Comparison of ENCODE assay signal across 8 cellular contexts in genomic region chr1:87024936-87025537, GRCh38.
DNase-seq lines count a peak whose midpoint lies in the region; ATAC-seq, FAIRE-seq and TF ChIP-seq lines count a peak whose summit lies in the region.

No MANE protein-coding gene starts in this region.

- H3K9ac ChIP-seq in adipocyte (ENCODE audit: low read length) = no peak overlapping the region
- no peak overlapping the region for H3K9ac ChIP-seq in kidney (ENCODE audit: low read length in 2 of 2)

- TF ChIP-seq CTCF in AG04450 (IDR thresholded peaks at IDR 0.05; ENCODE audit: low read depth, low read length) (peak; percentile 59), kidney (IDR thresholded peaks at IDR 0.05; ENCODE audit: borderline replicate concordance, extremely low read depth, insufficient read depth) (peak; percentile 44)

- no peaks in the 10 kb centered on the region for H3K9me3 ChIP-seq in AG04450 (ENCODE audit: control insufficient read depth, insufficient read depth, low read length)
- no peaks in the 10 kb centered on the region for H3K9me3 ChIP-seq in adipocyte (ENCODE audit: control insufficient read depth, low read length)
- H3K9me3 ChIP-seq in kidney (ENCODE audit: control insufficient read depth in 1 of 2, low read length in 2 of 2) = no peaks in the 10 kb centered on the region
- H3K9me3 ChIP-seq in MG63 = no peaks in the 10 kb centered on the region

- TF ChIP-seq POLR2A in GM12891 (IDR thresholded peaks at IDR 0.05; ENCODE audit: low read depth, low read length) = no peak

- intact Hi-C loops in kidney (cut with DNase I) = no loop called here

- DNase-seq in AG04450 (ENCODE audit: low read depth, low spot score) (no peak), GM12891 (ENCODE audit: insufficient read length, low spot score) (no peak), NCI-H1694 treated with DMSO at 0.1 percent for 48 hours (lab: John Stamatoyannopoulos, UW) (peak; percentile 59), adipocyte (ENCODE audit: low read depth) (peak; percentile 59), kidney (no peak), ureter (ENCODE audit: low spot score) (no peak), MG63 (no peak)

- H3K4me1 ChIP-seq in adipocyte (ENCODE audit: control insufficient read depth, insufficient read depth, low read length) (peaks cover 8% of the 10 kb centered on the region), kidney (ENCODE audit: control insufficient read depth in 1 of 2, insufficient read depth in 1 of 2, low read depth in 1 of 2, low read length in 2 of 2) (no peaks in the 10 kb centered on the region)

- H3K27me3 ChIP-seq in AG04450 (ENCODE audit: control insufficient read depth, insufficient read depth, low read length) (no peaks in the 10 kb centered on the region), adipocyte (replicated peaks; ENCODE audit: control insufficient read depth, insufficient read depth, low read length) (no peaks in the 10 kb centered on the region), MG63 (no peaks in the 10 kb centered on the region)

- H3K4me3 ChIP-seq in AG04450 (ENCODE audit: low read depth, low read length) = no peak overlapping the region
- H3K4me3 ChIP-seq in adipocyte (ENCODE audit: low read length) = no peak overlapping the region
- H3K4me3 ChIP-seq in kidney (ENCODE audit: low read length in 2 of 2) = no peak overlapping the region
- H3K4me3 ChIP-seq in MG63 = no peak overlapping the region

- FAIRE-seq in GM12891 (lab: Jason Lieb, UNC) (peak; percentile 75), kidney (lab: Jason Lieb, UNC) (no peak)

- no peak overlapping the region for H3K27ac ChIP-seq in AG04450 (ENCODE audit: low read depth, low read length)
- H3K27ac ChIP-seq in kidney (ENCODE audit: low read depth in 2 of 2, low read length in 2 of 2) = no peak overlapping the region

- peak; percentile 86 for ATAC-seq in HG02870 (IDR thresholded peaks at IDR 0.05; ENCODE audit: unreplicated experiment)

- no peaks in the 10 kb centered on the region for H3K36me3 ChIP-seq in adipocyte (ENCODE audit: control insufficient read depth, insufficient read depth, low read length, severe bottlenecking)
- no peaks in the 10 kb centered on the region for H3K36me3 ChIP-seq in kidney (ENCODE audit: control insufficient read depth in 1 of 2, insufficient read depth in 2 of 2, low read length in 2 of 2)
- no peaks in the 10 kb centered on the region for H3K36me3 ChIP-seq in MG63

- CTCF ChIA-PET in AG04450 (lab: Charles Lee) = interaction anchor here (0.8 to 1.4 kb wide), 3 partner anchors 9 to 321 kb away, joined by 3 to 6 read pairs (median 5); partner anchors contain the start of gene SH3GLB1

- POLR2A ChIA-PET in AG04450 (lab: Yijun Ruan, JAX) = no interaction called here

TF ChIP-seq in GM12891, 5 proteins besides CTCF, POLR2A, EP300 and RAD21:
- TF ChIP-seq SPI1 (IDR thresholded peaks at IDR 0.05; ENCODE audit: low read depth, low read length) = no peak
- no peak for TF ChIP-seq TAF1 (IDR thresholded peaks at IDR 0.05; ENCODE audit: low read depth, low read length)
- TF ChIP-seq PAX5 (IDR thresholded peaks at IDR 0.05; ENCODE audit: insufficient read depth, low read length, severe bottlenecking) = no peak
- no peak for TF ChIP-seq POU2F2 (IDR thresholded peaks at IDR 0.05; ENCODE audit: low read depth, low read length)
- no peak for TF ChIP-seq POLR2AphosphoS5 (IDR thresholded peaks at IDR 0.05; ENCODE audit: low read depth, low read length)

Comparison
In these comparisons a context has a peak if more than half of its experiments do, and no peak if none do; other contexts are left out.
1. DNase-seq: peak in NCI-H1694 treated with DMSO at 0.1 percent for 48 hours (single experiment) and adipocyte (single experiment); none in AG04450 (single experiment), GM12891 (single experiment), kidney (single experiment), ureter (single experiment) and MG63 (single experiment).